In genomic region chr14:61780125-61780524, GRCh38 we compare ENCODE assay signal across 14 cellular contexts. TPM values are rescaled to one million over a fixed set of nuclear protein-coding genes. Genes with fewer than 3 reads are reported as not detected.
DNase-seq lines count a peak whose midpoint lies in the region; ATAC-seq and TF ChIP-seq lines count a peak whose summit lies in the region.
"Had no signal": no experiment of that assay in that cellular context is flagged by ENCODE, and none has a peak within 500 bp of the region (broad histone marks: within the 10 kb centered on the region; RNA-seq: fewer than 3 reads in every experiment).

No MANE protein-coding gene starts in this region.

- no peaks in the 10 kb centered on the region for H3K79me2 ChIP-seq in MM.1S (ENCODE audit: low read length)

- TF ChIP-seq CTCF in natural killer cell (IDR thresholded peaks at IDR 0.05) (no peak), MM.1S (IDR thresholded peaks at IDR 0.05; ENCODE audit: low read length) (no peak), gastroesophageal sphincter (IDR thresholded peaks at IDR 0.05) (no peak)

- no peaks in the 10 kb centered on the region for H3K9me2 ChIP-seq in MM.1S (replicated peaks; ENCODE audit: insufficient read depth, low read length)

- peak overlapping the region in 1 of 2 donors; percentile 31 for H3K27ac Mint-ChIP-seq in natural killer cell treated with Interleukin-12 subunit alpha and Interleukin-12 subunit beta and Interleukin-15 and Interleukin-18, amount 100 ng/mL, for 72 hours
- no peak overlapping the region for H3K27ac Mint-ChIP-seq in natural killer cell
- H3K27ac Mint-ChIP-seq: activated B cell treated with CpG ODN at 0.5 μM for 24 hours, nephron had no signal

- H3K9ac ChIP-seq in MM.1S (ENCODE audit: low read length): no peak overlapping the region

- peak overlapping the region; percentile 12 for H3K4me3 Mint-ChIP-seq in natural killer cell treated with Interleukin-12 subunit alpha and Interleukin-12 subunit beta and Interleukin-15 and Interleukin-18, amount 100 ng/mL, for 72 hours
- H3K4me3 Mint-ChIP-seq in natural killer cell: no peak overlapping the region
- H3K4me3 Mint-ChIP-seq: activated B cell treated with CpG ODN at 0.5 μM for 24 hours, nephron had no signal

- DNase-seq in natural killer cell treated with Interleukin-12 subunit alpha and Interleukin-12 subunit beta and Interleukin-15 and Interleukin-18, amount 100 ng/mL, for 72 hours (ENCODE audit: low spot score): no peak
- DNase-seq in natural killer cell (no peak), MM.1S (peak; percentile 28), aorta (no peak), T1000 (lab: John Stamatoyannopoulos, UW) (no peak), C1 segment of cervical spinal cord (lab: John Stamatoyannopoulos, UW) (no peak)
- DNase-seq: activated B cell treated with CpG ODN at 0.5 μM for 24 hours, anterior cingulate cortex, NCI-H1417 treated with DMSO at 0.1 percent for 48 hours, NCI-H69, SIG-M5 had no signal

- H3K4me1 Mint-ChIP-seq in natural killer cell treated with Interleukin-12 subunit alpha and Interleukin-12 subunit beta and Interleukin-15 and Interleukin-18, amount 100 ng/mL, for 72 hours (ENCODE audit: low read depth in 2 of 2): peaks cover 0 to 9% of the 10 kb centered on the region in 2 donors
- H3K4me1 Mint-ChIP-seq in natural killer cell: no peaks in the 10 kb centered on the region
- H3K4me1 Mint-ChIP-seq: activated B cell treated with CpG ODN at 0.5 μM for 24 hours, nephron had no signal

- no peak overlapping the region for H2AFZ ChIP-seq in MM.1S (ENCODE audit: low read length)

- H4K20me1 ChIP-seq in MM.1S (ENCODE audit: insufficient read depth, low read length): no peaks in the 10 kb centered on the region

- H3K4me1 ChIP-seq in MM.1S (ENCODE audit: low read length) (no peaks in the 10 kb centered on the region), aorta (ENCODE audit: control insufficient read depth in 1 of 2, insufficient read depth in 2 of 2, low read length in 2 of 2) (no peaks in the 10 kb centered on the region), gastroesophageal sphincter (no peaks in the 10 kb centered on the region)

- intact Hi-C loops in natural killer cell (cut with micrococcal nuclease) (no loop called here), aorta (cut with DNase I) (no loop called here)

- no peak for TF ChIP-seq POLR2A in gastroesophageal sphincter (IDR thresholded peaks at IDR 0.05)

- no peaks in the 10 kb centered on the region for H3K27me3 ChIP-seq in MM.1S (replicated peaks; ENCODE audit: insufficient read depth, low read length)
- H3K27me3 ChIP-seq in aorta (ENCODE audit: control insufficient read depth in 1 of 2, insufficient read depth in 2 of 2, low read length in 1 of 2): no peaks in the 10 kb centered on the region
- no peaks in the 10 kb centered on the region for H3K27me3 ChIP-seq in gastroesophageal sphincter

- no peaks in the 10 kb centered on the region for H3K27me3 Mint-ChIP-seq in natural killer cell treated with Interleukin-12 subunit alpha and Interleukin-12 subunit beta and Interleukin-15 and Interleukin-18, amount 100 ng/mL, for 72 hours
- H3K27me3 Mint-ChIP-seq in natural killer cell (ENCODE audit: low read depth in 2 of 2): no peaks in the 10 kb centered on the region
- H3K27me3 Mint-ChIP-seq: activated B cell treated with CpG ODN at 0.5 μM for 24 hours had no signal

- H3K9me3 Mint-ChIP-seq in natural killer cell treated with Interleukin-12 subunit alpha and Interleukin-12 subunit beta and Interleukin-15 and Interleukin-18, amount 100 ng/mL, for 72 hours: no peaks in the 10 kb centered on the region
- no peaks in the 10 kb centered on the region for H3K9me3 Mint-ChIP-seq in natural killer cell
- H3K9me3 Mint-ChIP-seq: activated B cell treated with CpG ODN at 0.5 μM for 24 hours, nephron had no signal

- H3K9me3 ChIP-seq in MM.1S (replicated peaks; ENCODE audit: insufficient read depth, low read length) (no peaks in the 10 kb centered on the region), aorta (ENCODE audit: control insufficient read depth, low read length) (no peaks in the 10 kb centered on the region), gastroesophageal sphincter (no peaks in the 10 kb centered on the region)

- no peaks in the 10 kb centered on the region for H3F3A ChIP-seq in MM.1S (ENCODE audit: insufficient read depth, low read length)

- no peaks in the 10 kb centered on the region for H3K36me3 ChIP-seq in MM.1S (replicated peaks; ENCODE audit: insufficient read depth, low read length)
- H3K36me3 ChIP-seq in aorta (ENCODE audit: control insufficient read depth in 1 of 2, insufficient read depth in 2 of 2, low read length in 1 of 2): peaks cover 2 to 3% of the 10 kb centered on the region in 2 donors
- peaks cover 0 to 96% of the 10 kb centered on the region in 2 donors for H3K36me3 ChIP-seq in gastroesophageal sphincter

- no peak overlapping the region for H3K4me2 ChIP-seq in MM.1S (ENCODE audit: low read depth, low read length)

- ATAC-seq in natural killer cell treated with Interleukin-12 subunit alpha and Interleukin-12 subunit beta and Interleukin-15 and Interleukin-18, amount 100 ng/mL, for 72 hours: no peak
- ATAC-seq in natural killer cell (no peak), GM21825 (IDR thresholded peaks at IDR 0.05; ENCODE audit: unreplicated experiment) (peak; percentile 74), aorta (ENCODE audit: low FRiP score) (no peak), gastroesophageal sphincter (no peak)

- WGBS in aorta, 2 donors: 49 to 77% methylated on average over 3 of the region's 3 CpGs
- WGBS in gastroesophageal sphincter (ENCODE audit: low coverage in 1 of 2), 2 donors: 90 to 100% methylated on average over 1 to 3 of the region's 3 CpGs

- H3K27ac ChIP-seq in MM.1S (ENCODE audit: low read length) (peak overlapping the region; percentile 34; the same call in 1 of the 2 replicates), aorta (ENCODE audit: low read depth in 1 of 2, low read length in 2 of 2) (no peak overlapping the region), gastroesophageal sphincter (no peak overlapping the region)

- peaks cover 32% of the 10 kb centered on the region for H3K36me3 Mint-ChIP-seq in natural killer cell treated with Interleukin-12 subunit alpha and Interleukin-12 subunit beta and Interleukin-15 and Interleukin-18, amount 100 ng/mL, for 72 hours
- peaks cover 13% of the 10 kb centered on the region for H3K36me3 Mint-ChIP-seq in natural killer cell

- no peak overlapping the region for H3K4me3 ChIP-seq in MM.1S (ENCODE audit: low read length)
- H3K4me3 ChIP-seq in aorta (ENCODE audit: low read length in 2 of 2): no peak overlapping the region
- no peak overlapping the region for H3K4me3 ChIP-seq in gastroesophageal sphincter

- TF ChIP-seq EP300 in gastroesophageal sphincter (IDR thresholded peaks at IDR 0.05): no peak

RNA-seq across cellular contexts. Expression of gene SNAPC1, which starts 17.9 kb away (rescaled TPM):
- 1 to 10 TPM; 8.8 TPM for total RNA-seq in natural killer cell treated with Interleukin-12 subunit alpha and Interleukin-12 subunit beta and Interleukin-15 and Interleukin-18, amount 100 ng/mL, for 72 hours
- total RNA-seq in natural killer cell (1 to 10 TPM; 2.2 to 2.4 (median 2.2) TPM), aorta (1 to 10 TPM; 5.4 to 7.0 TPM), gastroesophageal sphincter (1 to 10 TPM; 5.4 to 8.7 (median 6.7) TPM)
- 1 to 10 TPM; 2.9 to 5.2 TPM for polyA plus RNA-seq in aorta

RNA-seq across cellular contexts. Expression of gene SYT16, which starts 32.4 kb away (rescaled TPM):
- total RNA-seq in natural killer cell treated with Interleukin-12 subunit alpha and Interleukin-12 subunit beta and Interleukin-15 and Interleukin-18, amount 100 ng/mL, for 72 hours: under 1 TPM in 1 of 2 donors, not detected in 1; 0.36 TPM
- under 1 TPM in 2 of 3 donors, not detected in 1; 0.02 to 0.03 TPM for total RNA-seq in natural killer cell
- total RNA-seq in aorta: not detected
- 1 to 10 TPM in 1 of 2 donors, under 1 TPM in 1; 0.23 to 1.6 TPM for polyA plus RNA-seq in aorta
- under 1 TPM in 2 of 4 donors, not detected in 2; 0.73 to 0.81 TPM for total RNA-seq in gastroesophageal sphincter
